In the genomic region with DNA sequence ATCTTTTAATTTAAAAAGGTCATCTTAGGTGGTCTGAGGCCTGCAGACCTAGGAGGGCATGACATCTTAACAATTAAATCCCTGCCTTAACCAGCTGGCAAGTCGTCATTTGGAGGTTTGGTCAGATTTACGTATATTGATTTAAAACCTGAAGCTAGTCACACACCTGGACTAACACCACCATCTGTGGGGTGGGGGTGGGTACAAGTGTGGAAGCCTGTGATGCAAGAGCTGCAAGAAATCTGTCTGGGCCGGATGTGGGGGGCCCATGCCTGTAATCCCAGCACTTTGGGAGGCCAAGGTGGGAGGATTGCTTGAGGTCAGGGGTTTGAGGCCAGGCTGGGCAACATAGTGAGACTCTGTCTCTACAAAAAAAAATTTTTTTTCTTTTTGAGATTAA, we compare ENCODE assay signal across 23 cellular contexts. TPM values are rescaled to one million over a fixed set of nuclear protein-coding genes. Genes with fewer than 3 reads are reported as not detected.
"Had no signal": no experiment of that assay in that cellular context is flagged by ENCODE, and none has a peak within 500 bp of the region (broad histone marks: within the 10 kb centered on the region; RNA-seq: fewer than 3 reads in every experiment).

No MANE protein-coding gene starts in this region.

- H3K4me1 ChIP-seq: SJCRH30 had no signal

- ATAC-seq: Panc1, PC-3, SK-N-SH treated with all-trans-retinoic acid at 6 μM for 48 hours had no signal

- H3K9ac ChIP-seq: KMS-11 had no signal

- H3K36me3 ChIP-seq: SJCRH30 had no signal

- H3K27ac ChIP-seq: KMS-11, RWPE1, SJCRH30 had no signal

- DNase-seq: Kasumi-1, MV-4-11, NCI-H1048, NCI-H1105, NCI-H1417, NCI-H1436 treated with DMSO at 0.1 percent for 48 hours, NCI-H1694, NCI-H187 treated with DMSO at 0.1 percent for 48 hours, NCI-H2029 treated with DMSO at 0.1 percent for 48 hours, NCI-H2171 treated with DMSO at 0.1 percent for 48 hours, NCI-H345, NCI-H446 treated with DMSO at 0.1 percent for 48 hours, NCI-H510A treated with DMSO at 0.1 percent for 48 hours, NCI-H526, PC-3, SHP77, SJCRH30 had no signal

- H3K4me2 ChIP-seq: KMS-11 had no signal

- H3K4me3 ChIP-seq: SJCRH30 had no signal

- H3K9me3 ChIP-seq: SJCRH30 had no signal

RNA-seq across cellular contexts. Expression of gene CTSF, which starts 12.9 kb away (rescaled TPM):
- total RNA-seq: HT-29 had no signal

RNA-seq across cellular contexts. Expression of gene ACTN3, which starts 34.6 kb away (rescaled TPM):
- total RNA-seq: HT-29, M059J, PC-3, SJCRH30 had no signal
